8 cellular contexts compared by ENCODE assay signal in genomic region chr4:158667651-158668198, GRCh38.
A peak's percentile ranks its signal among the peaks of the same experiment; 100 is the strongest.
DNase-seq lines count a peak whose midpoint lies in the region; ATAC-seq, FAIRE-seq and TF ChIP-seq lines count a peak whose summit lies in the region.

No MANE protein-coding gene starts in this region.

- DNase-seq in GF-D8 (lab: John Stamatoyannopoulos, UW): peak; percentile 61
- peak; percentile 50 for DNase-seq in adipocyte (ENCODE audit: low read depth)
- DNase-seq in memory B cell (ENCODE audit: low spot score in 2 of 2): peak; percentile 7 to 13
- DNase-seq in NCI-H774 (lab: John Stamatoyannopoulos, UW): no peak
- DNase-seq in D721Med (ENCODE audit: insufficient read length, low spot score): no peak

- peak overlapping the region; percentile 88 for H3K4me3 ChIP-seq in Loucy (ENCODE audit: low read length, poor library complexity, severe bottlenecking)
- no peak overlapping the region for H3K4me3 ChIP-seq in adipocyte (ENCODE audit: low read length)

- peak overlapping the region; percentile 93 for H3K4me2 ChIP-seq in Loucy (ENCODE audit: low read depth, low read length, poor library complexity, severe bottlenecking)

- H3K4me1 ChIP-seq in Loucy (ENCODE audit: insufficient read depth, low read length, poor library complexity, severe bottlenecking) (peaks cover 33% of the 10 kb centered on the region), adipocyte (ENCODE audit: control insufficient read depth, insufficient read depth, low read length) (peaks cover 7% of the 10 kb centered on the region)

- TF ChIP-seq CTCF in Loucy (conservative IDR thresholded peaks at IDR 0.05; ENCODE audit: low read length): peak; percentile 70
- no peak for TF ChIP-seq CTCF in D721Med (IDR thresholded peaks at IDR 0.05; ENCODE audit: insufficient read depth, missing control alignments)

- H3K4me3 Mint-ChIP-seq in memory B cell: no peak overlapping the region

- no peaks in the 10 kb centered on the region for H3K9me3 Mint-ChIP-seq in memory B cell

- H3K9me2 ChIP-seq in Loucy (replicated peaks; ENCODE audit: low read depth, low read length): no peaks in the 10 kb centered on the region

- H3K4me1 Mint-ChIP-seq in memory B cell: peaks cover 12% of the 10 kb centered on the region

- no peaks in the 10 kb centered on the region for H3K27me3 Mint-ChIP-seq in memory B cell

- H3K27me3 ChIP-seq in Loucy (ENCODE audit: insufficient read depth, low read length, poor library complexity, severe bottlenecking): no peaks in the 10 kb centered on the region
- H3K27me3 ChIP-seq in adipocyte (replicated peaks; ENCODE audit: control insufficient read depth, insufficient read depth, low read length): no peaks in the 10 kb centered on the region

- H3K36me3 ChIP-seq in Loucy (ENCODE audit: insufficient read depth, low read length): 0 out of 2 replicates have a peak, but pooled peaks cover 5% of the 10 kb centered on the region
- no peaks in the 10 kb centered on the region for H3K36me3 ChIP-seq in adipocyte (ENCODE audit: control insufficient read depth, insufficient read depth, low read length, severe bottlenecking)

- H3F3A ChIP-seq in Loucy (ENCODE audit: low read depth): no peaks in the 10 kb centered on the region; the same call in 1 of the 2 replicates

- no peak overlapping the region for H2AFZ ChIP-seq in Loucy (ENCODE audit: low read length)

- H3K9ac ChIP-seq in Loucy (ENCODE audit: low read depth, low read length, poor library complexity, severe bottlenecking): no peak overlapping the region
- no peak overlapping the region for H3K9ac ChIP-seq in adipocyte (ENCODE audit: low read length)

- FAIRE-seq in D721Med (lab: Jason Lieb, UNC): no peak

- ATAC-seq in memory B cell (ENCODE audit: low read depth) (no peak), HG03378 (IDR thresholded peaks at IDR 0.05; ENCODE audit: unreplicated experiment) (no peak), HG02973 (IDR thresholded peaks at IDR 0.05; ENCODE audit: unreplicated experiment) (no peak)

- H3K79me2 ChIP-seq in Loucy (ENCODE audit: insufficient read depth, low read length): peaks cover 54% of the 10 kb centered on the region

- H3K27ac Mint-ChIP-seq in memory B cell: no peak overlapping the region

- no peaks in the 10 kb centered on the region for H3K9me3 ChIP-seq in Loucy (ENCODE audit: insufficient read depth, low read depth, low read length)
- no peaks in the 10 kb centered on the region for H3K9me3 ChIP-seq in adipocyte (ENCODE audit: control insufficient read depth, low read length)

- no peaks in the 10 kb centered on the region for H3K36me3 Mint-ChIP-seq in memory B cell

- peaks cover 41% of the 10 kb centered on the region for H4K20me1 ChIP-seq in Loucy (ENCODE audit: insufficient read depth, low read length, poor library complexity, severe bottlenecking)

Comparison
In these comparisons a context has a peak if more than half of its experiments do, and no peak if none do; other contexts are left out.
1. DNase-seq: peak in GF-D8 (single experiment), adipocyte (single experiment) and memory B cell (2 of 2); none in NCI-H774 (single experiment) and D721Med (single experiment).